ENCODE assay signal across 1 cellular context in the genomic region with DNA sequence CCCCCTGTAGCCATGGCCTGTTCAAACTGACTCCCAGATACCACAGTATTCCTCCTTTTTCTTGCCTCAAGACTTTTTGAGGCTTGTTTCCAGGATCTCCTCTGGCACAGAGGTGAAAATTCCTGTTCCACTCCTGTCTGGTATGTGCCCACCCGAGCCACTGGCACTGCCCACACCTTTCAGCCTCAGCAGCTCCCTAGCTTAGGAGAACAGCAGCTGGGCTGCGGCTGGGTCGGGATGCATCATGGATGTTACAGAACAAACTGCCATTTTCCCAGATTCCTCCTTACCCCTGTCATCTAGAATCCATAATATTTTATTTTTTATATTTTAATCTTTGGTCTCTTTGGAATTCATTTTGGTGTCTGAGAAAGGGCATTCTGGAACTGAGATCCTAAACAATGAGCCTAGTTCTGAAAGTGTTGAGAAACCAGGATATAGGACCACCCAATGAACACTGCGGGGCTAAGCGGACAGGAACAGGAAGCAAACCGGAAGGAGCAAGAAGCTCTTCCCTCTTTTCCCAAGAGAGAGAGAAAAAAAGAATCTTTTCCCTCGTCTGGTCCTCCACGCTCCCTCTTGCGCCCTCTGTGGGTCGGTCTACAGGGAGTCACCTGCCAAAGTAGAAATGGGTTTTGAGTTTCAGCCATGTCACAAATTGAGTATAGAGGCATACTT.
TF ChIP-seq lines count a peak whose summit lies in the region.

No MANE protein-coding gene starts in this region.

TF ChIP-seq in HepG2, 621 proteins besides CTCF, POLR2A, EP300 and RAD21 (continued from another document):
- TF ChIP-seq, protein P1, sequence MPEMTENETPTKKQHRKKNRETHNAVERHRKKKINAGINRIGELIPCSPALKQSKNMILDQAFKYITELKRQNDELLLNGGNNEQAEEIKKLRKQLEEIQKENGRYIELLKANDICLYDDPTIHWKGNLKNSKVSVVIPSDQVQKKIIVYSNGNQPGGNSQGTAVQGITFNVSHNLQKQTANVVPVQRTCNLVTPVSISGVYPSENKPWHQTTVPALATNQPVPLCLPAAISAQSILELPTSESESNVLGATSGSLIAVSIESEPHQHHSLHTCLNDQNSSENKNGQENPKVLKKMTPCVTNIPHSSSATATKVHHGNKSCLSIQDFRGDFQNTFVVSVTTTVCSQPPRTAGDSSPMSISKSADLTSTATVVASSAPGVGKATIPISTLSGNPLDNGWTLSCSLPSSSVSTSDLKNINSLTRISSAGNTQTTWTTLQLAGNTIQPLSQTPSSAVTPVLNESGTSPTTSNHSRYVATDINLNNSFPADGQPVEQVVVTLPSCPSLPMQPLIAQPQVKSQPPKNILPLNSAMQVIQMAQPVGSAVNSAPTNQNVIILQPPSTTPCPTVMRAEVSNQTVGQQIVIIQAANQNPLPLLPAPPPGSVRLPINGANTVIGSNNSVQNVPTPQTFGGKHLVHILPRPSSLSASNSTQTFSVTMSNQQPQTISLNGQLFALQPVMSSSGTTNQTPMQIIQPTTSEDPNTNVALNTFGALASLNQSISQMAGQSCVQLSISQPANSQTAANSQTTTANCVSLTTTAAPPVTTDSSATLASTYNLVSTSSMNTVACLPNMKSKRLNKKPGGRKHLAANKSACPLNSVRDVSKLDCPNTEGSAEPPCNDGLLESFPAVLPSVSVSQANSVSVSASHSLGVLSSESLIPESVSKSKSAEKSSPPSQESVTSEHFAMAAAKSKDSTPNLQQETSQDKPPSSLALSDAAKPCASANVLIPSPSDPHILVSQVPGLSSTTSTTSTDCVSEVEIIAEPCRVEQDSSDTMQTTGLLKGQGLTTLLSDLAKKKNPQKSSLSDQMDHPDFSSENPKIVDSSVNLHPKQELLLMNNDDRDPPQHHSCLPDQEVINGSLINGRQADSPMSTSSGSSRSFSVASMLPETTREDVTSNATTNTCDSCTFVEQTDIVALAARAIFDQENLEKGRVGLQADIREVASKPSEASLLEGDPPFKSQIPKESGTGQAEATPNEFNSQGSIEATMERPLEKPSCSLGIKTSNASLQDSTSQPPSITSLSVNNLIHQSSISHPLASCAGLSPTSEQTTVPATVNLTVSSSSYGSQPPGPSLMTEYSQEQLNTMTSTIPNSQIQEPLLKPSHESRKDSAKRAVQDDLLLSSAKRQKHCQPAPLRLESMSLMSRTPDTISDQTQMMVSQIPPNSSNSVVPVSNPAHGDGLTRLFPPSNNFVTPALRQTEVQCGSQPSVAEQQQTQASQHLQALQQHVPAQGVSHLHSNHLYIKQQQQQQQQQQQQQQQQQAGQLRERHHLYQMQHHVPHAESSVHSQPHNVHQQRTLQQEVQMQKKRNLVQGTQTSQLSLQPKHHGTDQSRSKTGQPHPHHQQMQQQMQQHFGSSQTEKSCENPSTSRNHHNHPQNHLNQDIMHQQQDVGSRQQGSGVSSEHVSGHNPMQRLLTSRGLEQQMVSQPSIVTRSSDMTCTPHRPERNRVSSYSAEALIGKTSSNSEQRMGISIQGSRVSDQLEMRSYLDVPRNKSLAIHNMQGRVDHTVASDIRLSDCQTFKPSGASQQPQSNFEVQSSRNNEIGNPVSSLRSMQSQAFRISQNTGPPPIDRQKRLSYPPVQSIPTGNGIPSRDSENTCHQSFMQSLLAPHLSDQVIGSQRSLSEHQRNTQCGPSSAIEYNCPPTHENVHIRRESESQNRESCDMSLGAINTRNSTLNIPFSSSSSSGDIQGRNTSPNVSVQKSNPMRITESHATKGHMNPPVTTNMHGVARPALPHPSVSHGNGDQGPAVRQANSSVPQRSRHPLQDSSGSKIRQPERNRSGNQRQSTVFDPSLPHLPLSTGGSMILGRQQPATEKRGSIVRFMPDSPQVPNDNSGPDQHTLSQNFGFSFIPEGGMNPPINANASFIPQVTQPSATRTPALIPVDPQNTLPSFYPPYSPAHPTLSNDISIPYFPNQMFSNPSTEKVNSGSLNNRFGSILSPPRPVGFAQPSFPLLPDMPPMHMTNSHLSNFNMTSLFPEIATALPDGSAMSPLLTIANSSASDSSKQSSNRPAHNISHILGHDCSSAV (CRISPR knock-in tag; IDR thresholded peaks at IDR 0.05; ENCODE audit: borderline replicate concordance): no peak
- TF ChIP-seq, protein P2, sequence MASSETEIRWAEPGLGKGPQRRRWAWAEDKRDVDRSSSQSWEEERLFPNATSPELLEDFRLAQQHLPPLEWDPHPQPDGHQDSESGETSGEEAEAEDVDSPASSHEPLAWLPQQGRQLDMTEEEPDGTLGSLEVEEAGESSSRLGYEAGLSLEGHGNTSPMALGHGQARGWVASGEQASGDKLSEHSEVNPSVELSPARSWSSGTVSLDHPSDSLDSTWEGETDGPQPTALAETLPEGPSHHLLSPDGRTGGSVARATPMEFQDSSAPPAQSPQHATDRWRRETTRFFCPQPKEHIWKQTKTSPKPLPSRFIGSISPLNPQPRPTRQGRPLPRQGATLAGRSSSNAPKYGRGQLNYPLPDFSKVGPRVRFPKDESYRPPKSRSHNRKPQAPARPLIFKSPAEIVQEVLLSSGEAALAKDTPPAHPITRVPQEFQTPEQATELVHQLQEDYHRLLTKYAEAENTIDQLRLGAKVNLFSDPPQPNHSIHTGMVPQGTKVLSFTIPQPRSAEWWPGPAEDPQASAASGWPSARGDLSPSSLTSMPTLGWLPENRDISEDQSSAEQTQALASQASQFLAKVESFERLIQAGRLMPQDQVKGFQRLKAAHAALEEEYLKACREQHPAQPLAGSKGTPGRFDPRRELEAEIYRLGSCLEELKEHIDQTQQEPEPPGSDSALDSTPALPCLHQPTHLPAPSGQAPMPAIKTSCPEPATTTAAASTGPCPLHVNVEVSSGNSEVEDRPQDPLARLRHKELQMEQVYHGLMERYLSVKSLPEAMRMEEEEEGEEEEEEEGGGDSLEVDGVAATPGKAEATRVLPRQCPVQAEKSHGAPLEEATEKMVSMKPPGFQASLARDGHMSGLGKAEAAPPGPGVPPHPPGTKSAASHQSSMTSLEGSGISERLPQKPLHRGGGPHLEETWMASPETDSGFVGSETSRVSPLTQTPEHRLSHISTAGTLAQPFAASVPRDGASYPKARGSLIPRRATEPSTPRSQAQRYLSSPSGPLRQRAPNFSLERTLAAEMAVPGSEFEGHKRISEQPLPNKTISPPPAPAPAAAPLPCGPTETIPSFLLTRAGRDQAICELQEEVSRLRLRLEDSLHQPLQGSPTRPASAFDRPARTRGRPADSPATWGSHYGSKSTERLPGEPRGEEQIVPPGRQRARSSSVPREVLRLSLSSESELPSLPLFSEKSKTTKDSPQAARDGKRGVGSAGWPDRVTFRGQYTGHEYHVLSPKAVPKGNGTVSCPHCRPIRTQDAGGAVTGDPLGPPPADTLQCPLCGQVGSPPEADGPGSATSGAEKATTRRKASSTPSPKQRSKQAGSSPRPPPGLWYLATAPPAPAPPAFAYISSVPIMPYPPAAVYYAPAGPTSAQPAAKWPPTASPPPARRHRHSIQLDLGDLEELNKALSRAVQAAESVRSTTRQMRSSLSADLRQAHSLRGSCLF (CRISPR knock-in tag; IDR thresholded peaks at IDR 0.05; ENCODE audit: borderline replicate concordance): no peak
- no peak for TF ChIP-seq REPIN1 (CRISPR knock-in tag; IDR thresholded peaks at IDR 0.05; ENCODE audit: borderline replicate concordance, low read depth)
- 0 out of 2 replicates have a peak, but pooled peaks have one; percentile 21 for TF ChIP-seq DMAP1 (CRISPR knock-in tag; IDR thresholded peaks at IDR 0.05)
- TF ChIP-seq, protein P3, sequence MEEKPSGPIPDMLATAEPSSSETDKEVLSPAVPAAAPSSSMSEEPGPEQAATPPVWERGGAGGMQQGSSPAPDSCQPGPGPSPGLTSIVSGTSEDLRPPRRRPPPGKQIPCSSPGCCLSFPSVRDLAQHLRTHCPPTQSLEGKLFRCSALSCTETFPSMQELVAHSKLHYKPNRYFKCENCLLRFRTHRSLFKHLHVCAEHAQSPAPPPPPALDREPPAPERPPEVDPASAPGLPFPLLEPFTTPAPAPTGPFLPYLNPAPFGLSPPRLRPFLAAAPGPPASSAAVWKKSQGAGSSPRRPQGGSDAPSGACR (CRISPR knock-in tag; IDR thresholded peaks at IDR 0.05): no peak
- TF ChIP-seq ZNF775 (CRISPR knock-in tag; IDR thresholded peaks at IDR 0.05; ENCODE audit: borderline replicate concordance): no peak
- TF ChIP-seq, protein P4, sequence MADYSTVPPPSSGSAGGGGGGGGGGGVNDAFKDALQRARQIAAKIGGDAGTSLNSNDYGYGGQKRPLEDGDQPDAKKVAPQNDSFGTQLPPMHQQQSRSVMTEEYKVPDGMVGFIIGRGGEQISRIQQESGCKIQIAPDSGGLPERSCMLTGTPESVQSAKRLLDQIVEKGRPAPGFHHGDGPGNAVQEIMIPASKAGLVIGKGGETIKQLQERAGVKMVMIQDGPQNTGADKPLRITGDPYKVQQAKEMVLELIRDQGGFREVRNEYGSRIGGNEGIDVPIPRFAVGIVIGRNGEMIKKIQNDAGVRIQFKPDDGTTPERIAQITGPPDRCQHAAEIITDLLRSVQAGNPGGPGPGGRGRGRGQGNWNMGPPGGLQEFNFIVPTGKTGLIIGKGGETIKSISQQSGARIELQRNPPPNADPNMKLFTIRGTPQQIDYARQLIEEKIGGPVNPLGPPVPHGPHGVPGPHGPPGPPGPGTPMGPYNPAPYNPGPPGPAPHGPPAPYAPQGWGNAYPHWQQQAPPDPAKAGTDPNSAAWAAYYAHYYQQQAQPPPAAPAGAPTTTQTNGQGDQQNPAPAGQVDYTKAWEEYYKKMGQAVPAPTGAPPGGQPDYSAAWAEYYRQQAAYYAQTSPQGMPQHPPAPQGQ (CRISPR knock-in tag; IDR thresholded peaks at IDR 0.05; ENCODE audit: borderline replicate concordance): no peak
- TF ChIP-seq, protein P5, sequence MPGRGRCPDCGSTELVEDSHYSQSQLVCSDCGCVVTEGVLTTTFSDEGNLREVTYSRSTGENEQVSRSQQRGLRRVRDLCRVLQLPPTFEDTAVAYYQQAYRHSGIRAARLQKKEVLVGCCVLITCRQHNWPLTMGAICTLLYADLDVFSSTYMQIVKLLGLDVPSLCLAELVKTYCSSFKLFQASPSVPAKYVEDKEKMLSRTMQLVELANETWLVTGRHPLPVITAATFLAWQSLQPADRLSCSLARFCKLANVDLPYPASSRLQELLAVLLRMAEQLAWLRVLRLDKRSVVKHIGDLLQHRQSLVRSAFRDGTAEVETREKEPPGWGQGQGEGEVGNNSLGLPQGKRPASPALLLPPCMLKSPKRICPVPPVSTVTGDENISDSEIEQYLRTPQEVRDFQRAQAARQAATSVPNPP (CRISPR knock-in tag; IDR thresholded peaks at IDR 0.05): no peak
TF ChIP-seq in HepG2: peak in this region for 60.
